ENCODE assay signal across 8 cellular contexts in genomic region chr3:179071569-179072397, GRCh38. TPM values are rescaled to one million over a fixed set of nuclear protein-coding genes. Genes with fewer than 3 reads are reported as not detected.
DNase-seq lines count a peak whose midpoint lies in the region; ATAC-seq and TF ChIP-seq lines count a peak whose summit lies in the region.

A gene with protein sequence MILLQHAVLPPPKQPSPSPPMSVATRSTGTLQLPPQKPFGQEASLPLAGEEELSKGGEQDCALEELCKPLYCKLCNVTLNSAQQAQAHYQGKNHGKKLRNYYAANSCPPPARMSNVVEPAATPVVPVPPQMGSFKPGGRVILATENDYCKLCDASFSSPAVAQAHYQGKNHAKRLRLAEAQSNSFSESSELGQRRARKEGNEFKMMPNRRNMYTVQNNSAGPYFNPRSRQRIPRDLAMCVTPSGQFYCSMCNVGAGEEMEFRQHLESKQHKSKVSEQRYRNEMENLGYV (minus strand): TSS chr3:179071809. CDS start chr3:179067752, 4,057 bp downstream.

- peak within 1 kb of the TSS; percentile 84 for H3K27ac ChIP-seq in Panc1 (ENCODE audit: low read length)

- peak within 1 kb of the TSS; percentile 90 to 92 for H3K4me3 ChIP-seq in Panc1 (ENCODE audit: low read depth in 2 of 2, low read length in 2 of 2)

- peaks cover 2 to 4% of the 10 kb centered on the region in 2 donors for H3K36me3 Mint-ChIP-seq in activated T-cell treated with anti-CD3 and anti-CD28 coated beads, Interleukin-2, amount 50 U/mL, for 72 hours (ENCODE audit: insufficient read depth in 2 of 2)
- H3K36me3 Mint-ChIP-seq in naive thymus-derived CD8-positive, alpha-beta T cell: peaks cover 2 to 8% (median 4%) of the 10 kb centered on the region in 3 donors

- intact Hi-C loops in Panc1 (cut with micrococcal nuclease; ENCODE audit: unreplicated experiment): no loop called here

- peak; percentile 65 for ATAC-seq in GM21717 (IDR thresholded peaks at IDR 0.05; ENCODE audit: unreplicated experiment)
- peak; percentile 98 for ATAC-seq in Panc1
- ATAC-seq in activated T-cell treated with anti-CD3 and anti-CD28 coated beads, Interleukin-2, amount 50 U/mL, for 72 hours (replicated peaks in 1 of 2): peak; percentile 91 to 92
- peak; percentile 76 to 87 for ATAC-seq in naive thymus-derived CD8-positive, alpha-beta T cell

- peak within 1 kb of the TSS; percentile 93 for H3K27ac Mint-ChIP-seq in activated T-cell treated with anti-CD3 and anti-CD28 coated beads, Interleukin-2, amount 50 U/mL, for 72 hours
- peak within 1 kb of the TSS; percentile 92 to 97 (median 94) for H3K27ac Mint-ChIP-seq in naive thymus-derived CD8-positive, alpha-beta T cell

- no peaks in the 10 kb centered on the region for H3K9me3 ChIP-seq in Panc1 (ENCODE audit: control insufficient read depth, insufficient read depth, low read depth, low read length)

- BruUV-seq in Panc1 (replicated peaks; lab: Mats Ljungman, UMichigan): no TSS peak

- H3K4me1 Mint-ChIP-seq in activated T-cell treated with anti-CD3 and anti-CD28 coated beads, Interleukin-2, amount 50 U/mL, for 72 hours (ENCODE audit: low read depth): peaks cover 37% of the 10 kb centered on the region
- peaks cover 27 to 49% (median 43%) of the 10 kb centered on the region in 4 donors for H3K4me1 Mint-ChIP-seq in naive thymus-derived CD8-positive, alpha-beta T cell

- H3K4me1 ChIP-seq in Panc1 (ENCODE audit: control insufficient read depth, insufficient read depth, low read length): peaks cover 12% of the 10 kb centered on the region; the same call in 1 of the 2 replicates

- no peaks in the 10 kb centered on the region for H3K27me3 Mint-ChIP-seq in activated T-cell treated with anti-CD3 and anti-CD28 coated beads, Interleukin-2, amount 50 U/mL, for 72 hours (ENCODE audit: low read depth)
- no peaks in the 10 kb centered on the region for H3K27me3 Mint-ChIP-seq in naive thymus-derived CD8-positive, alpha-beta T cell

- H3K36me3 ChIP-seq in Panc1 (ENCODE audit: control insufficient read depth, insufficient read depth, low read length): peaks cover under 1% of the 10 kb centered on the region; the same call in 1 of the 2 replicates

- no peak for TF ChIP-seq CTCF in Panc1 (IDR thresholded peaks at IDR 0.05)

- H3K9me3 Mint-ChIP-seq in activated T-cell treated with anti-CD3 and anti-CD28 coated beads, Interleukin-2, amount 50 U/mL, for 72 hours: no peaks in the 10 kb centered on the region
- no peaks in the 10 kb centered on the region for H3K9me3 Mint-ChIP-seq in naive thymus-derived CD8-positive, alpha-beta T cell

- peak within 1 kb of the TSS; percentile 97 to 98 for H3K4me3 Mint-ChIP-seq in activated T-cell treated with anti-CD3 and anti-CD28 coated beads, Interleukin-2, amount 50 U/mL, for 72 hours
- H3K4me3 Mint-ChIP-seq in naive thymus-derived CD8-positive, alpha-beta T cell: peak within 1 kb of the TSS; percentile 88 to 99 (median 98)

- no peaks in the 10 kb centered on the region for H3K27me3 ChIP-seq in Panc1 (ENCODE audit: control insufficient read depth, insufficient read depth, low read length)

- peak; percentile 82 for DNase-seq in DMS53 (lab: John Stamatoyannopoulos, UW)
- DNase-seq in KBM-7: peak; percentile 88
- DNase-seq in Panc1 (ENCODE audit: low read depth, low spot score): no peak
- peak; percentile 87 for DNase-seq in activated T-cell treated with anti-CD3 and anti-CD28 coated beads, Interleukin-2, amount 50 U/mL, for 72 hours
- DNase-seq in fibroblast of gingiva (ENCODE audit: low read depth): peak; percentile 81
- DNase-seq in naive thymus-derived CD8-positive, alpha-beta T cell: peak; percentile 74 to 90 (median 80)
- peak; percentile 74 to 83 (median 78) for DNase-seq in stimulated activated naive CD4-positive, alpha-beta T cell (lab: John Stamatoyannopoulos, UW)

- POLR2A ChIA-PET in Panc1 (lab: Charles Lee): no interaction called here
- POLR2A ChIA-PET in naive thymus-derived CD8-positive, alpha-beta T cell (lab: Charles Lee): interaction anchor here (0.5 to 3.8 kb wide), 13 partner anchors 9 to 489 kb away, joined by 3 to 30 read pairs (median 3); partner anchors contain the start of genes PIK3CA and ZNF639

- CTCF ChIA-PET in Panc1 (lab: Charles Lee): interaction anchor here (0.6 kb wide), 1 partner anchor 487 kb away, joined by 3 read pairs; no protein-coding TSS in a partner anchor

- in situ Hi-C loops in KBM-7 (cut with MboI; ENCODE audit: low pct_unique_long_range_greater_than_20kb, low sequenced_read_pairs) (no loop called here), Panc1 (cut with HindIII; ENCODE audit: low pct_unique_long_range_greater_than_20kb, low sequenced_read_pairs) (no loop called here)

RNA-seq across cellular contexts. Expression of the gene that starts here (rescaled TPM):
- 14.6 TPM for total RNA-seq in Panc1 (2021; ENCODE audit: unreplicated experiment)
- polyA plus RNA-seq in Panc1 (2012; ENCODE audit: insufficient read length): 6.7 TPM
- total RNA-seq in activated T-cell treated with anti-CD3 and anti-CD28 coated beads, Interleukin-2, amount 50 U/mL, for 72 hours: 10 to 100 TPM; 24.7 to 27.2 TPM
- total RNA-seq in naive thymus-derived CD8-positive, alpha-beta T cell: 10 to 100 TPM; 17.7 to 22.8 TPM
- 10 to 100 TPM; 15.1 to 16.3 (median 15.7) TPM for polyA plus RNA-seq in naive thymus-derived CD8-positive, alpha-beta T cell
